Comparison of ENCODE assay signal across 8 cellular contexts in the genomic region with DNA sequence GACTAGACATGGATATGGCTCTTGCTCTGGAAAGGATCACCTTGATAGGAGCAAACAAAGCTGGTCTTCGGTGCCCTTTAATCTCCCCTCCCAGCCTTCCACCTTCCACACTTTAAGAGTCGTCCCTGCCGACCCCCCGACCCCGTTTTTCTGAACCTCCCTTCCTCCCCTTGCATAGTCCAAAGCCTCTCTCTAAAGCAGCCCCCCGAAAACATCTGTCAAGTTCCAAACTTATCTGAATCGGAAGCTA. TPM values are rescaled to one million over a fixed set of nuclear protein-coding genes. Genes with fewer than 3 reads are reported as not detected.
A peak's percentile ranks its signal among the peaks of the same experiment; 100 is the strongest.
DNase-seq lines count a peak whose midpoint lies in the region; ATAC-seq and TF ChIP-seq lines count a peak whose summit lies in the region.

No MANE protein-coding gene starts in this region.

- H3K4me3 ChIP-seq in lower lobe of right lung (peak overlapping the region; percentile 85), aorta (ENCODE audit: low read length in 2 of 2) (peak overlapping the region; percentile 54 to 63)

- H3K4me1 Mint-ChIP-seq in stimulated activated naive CD8-positive, alpha-beta T cell treated with anti-CD3 and anti-CD28 coated beads, Interleukin-15, Interleukin-2, amounts not matched to agents 100 ng/mL and 50 ng/mL, for 24 hours (ENCODE audit: low read depth) = peaks cover 35% of the 10 kb centered on the region
- H3K4me1 Mint-ChIP-seq in brain = peaks cover 29% of the 10 kb centered on the region

- H3K27me3 ChIP-seq in lower lobe of right lung (ENCODE audit: low read depth) = no peaks in the 10 kb centered on the region
- no peaks in the 10 kb centered on the region for H3K27me3 ChIP-seq in aorta (ENCODE audit: control insufficient read depth in 1 of 2, insufficient read depth in 2 of 2, low read length in 1 of 2)

- H3K9me3 ChIP-seq in lower lobe of right lung (no peaks in the 10 kb centered on the region), aorta (ENCODE audit: control insufficient read depth, low read length) (no peaks in the 10 kb centered on the region)

- H3K27ac Mint-ChIP-seq in stimulated activated naive CD8-positive, alpha-beta T cell treated with anti-CD3 and anti-CD28 coated beads, Interleukin-15, Interleukin-2, amounts not matched to agents 100 ng/mL and 50 ng/mL, for 24 hours = peak overlapping the region; percentile 99
- H3K27ac Mint-ChIP-seq in brain = peak overlapping the region; percentile 96 to 99 (median 98)

- no peak for ATAC-seq in stimulated activated naive CD8-positive, alpha-beta T cell treated with anti-CD3 and anti-CD28 coated beads, Interleukin-15, Interleukin-2, amounts not matched to agents 100 U/mL and 50 U/mL, for 24 hours
- peak in 1 of 2 donors; percentile 1 for ATAC-seq in lower lobe of right lung
- ATAC-seq in aorta (ENCODE audit: low FRiP score) = peak; percentile 26
- ATAC-seq in HG03378 (IDR thresholded peaks at IDR 0.05; ENCODE audit: unreplicated experiment) = no peak

- peak overlapping the region; percentile 90 for H3K27ac ChIP-seq in lower lobe of right lung
- H3K27ac ChIP-seq in aorta (ENCODE audit: low read depth in 1 of 2, low read length in 2 of 2) = peak overlapping the region in 1 of 2 donors; percentile 13

- peaks cover 22% of the 10 kb centered on the region for H3K4me1 ChIP-seq in lower lobe of right lung
- no peaks in the 10 kb centered on the region for H3K4me1 ChIP-seq in aorta (ENCODE audit: control insufficient read depth in 1 of 2, insufficient read depth in 2 of 2, low read length in 2 of 2)

- DNase-seq in stimulated activated naive CD8-positive, alpha-beta T cell treated with anti-CD3 and anti-CD28 coated beads, Interleukin-15, Interleukin-2, amounts not matched to agents 100 U/mL and 50 U/mL, for 24 hours = no peak
- DNase-seq in lower lobe of right lung (no peak), aorta (no peak), cortex of kidney (lab: John Stamatoyannopoulos, UW) (no peak), SIG-M5 (lab: John Stamatoyannopoulos, UW) (no peak)

- H3K36me3 Mint-ChIP-seq in stimulated activated naive CD8-positive, alpha-beta T cell treated with anti-CD3 and anti-CD28 coated beads, Interleukin-15, Interleukin-2, amounts not matched to agents 100 ng/mL and 50 ng/mL, for 24 hours (ENCODE audit: low read depth) = peaks cover 30% of the 10 kb centered on the region
- peaks cover 26% of the 10 kb centered on the region for H3K36me3 Mint-ChIP-seq in brain

- H3K36me3 ChIP-seq in lower lobe of right lung (peaks cover 29% of the 10 kb centered on the region), aorta (ENCODE audit: control insufficient read depth in 1 of 2, insufficient read depth in 2 of 2, low read length in 1 of 2) (peaks cover 0 to 3% of the 10 kb centered on the region in 2 donors)

- intact Hi-C loops in lower lobe of right lung (cut with DNase I) = no loop called here
- intact Hi-C loops in aorta (cut with DNase I) = loop anchor here in 1 of 2 donors (5.0 kb wide), 1 partner anchor 68 kb away; no protein-coding TSS in a partner anchor

- no peaks in the 10 kb centered on the region for H3K27me3 Mint-ChIP-seq in stimulated activated naive CD8-positive, alpha-beta T cell treated with anti-CD3 and anti-CD28 coated beads, Interleukin-15, Interleukin-2, amounts not matched to agents 100 ng/mL and 50 ng/mL, for 24 hours
- H3K27me3 Mint-ChIP-seq in brain = peaks cover 10% of the 10 kb centered on the region

- H3K4me3 Mint-ChIP-seq in stimulated activated naive CD8-positive, alpha-beta T cell treated with anti-CD3 and anti-CD28 coated beads, Interleukin-15, Interleukin-2, amounts not matched to agents 100 ng/mL and 50 ng/mL, for 24 hours = peak overlapping the region; percentile 99
- peak overlapping the region; percentile 91 to 100 (median 100) for H3K4me3 Mint-ChIP-seq in brain

- 1 to 2% methylated on average over 7 of the region's 7 CpGs for WGBS in aorta, 2 donors

- TF ChIP-seq CTCF in brain (conservative IDR thresholded peaks at IDR 0.05) (no peak), lower lobe of right lung (IDR thresholded peaks at IDR 0.05) (no peak)

- no peaks in the 10 kb centered on the region for H3K9me3 Mint-ChIP-seq in stimulated activated naive CD8-positive, alpha-beta T cell treated with anti-CD3 and anti-CD28 coated beads, Interleukin-15, Interleukin-2, amounts not matched to agents 100 ng/mL and 50 ng/mL, for 24 hours
- peaks cover 0 to 2% (median 0%) of the 10 kb centered on the region in 5 experiments for H3K9me3 Mint-ChIP-seq in brain

RNA-seq across cellular contexts. Expression of a gene that starts 0.4 kb away (rescaled TPM):
- polyA plus RNA-seq in brain (ENCODE audit: insufficient read depth, low read depth, low replicate concordance) (43.9 TPM), aorta (10 to 100 TPM in 1 of 2 donors, 1 to 10 TPM in 1; 6.6 to 27.5 TPM)
- total RNA-seq in lower lobe of right lung (61.4 TPM), aorta (10 to 100 TPM; 53.2 to 63.6 TPM)

RNA-seq across cellular contexts. Expression of a gene that starts 28.6 kb away (rescaled TPM):
- polyA plus RNA-seq in brain (ENCODE audit: insufficient read depth, low read depth, low replicate concordance) = 131 TPM
- 16.0 TPM for total RNA-seq in lower lobe of right lung
- total RNA-seq in aorta = 10 to 100 TPM; 17.4 to 38.1 TPM
- 10 to 100 TPM in 1 of 2 donors, 1 to 10 TPM in 1; 5.5 to 37.8 TPM for polyA plus RNA-seq in aorta
